8 cellular contexts compared by ENCODE assay signal in genomic region chr6:4020822-4021132, GRCh38. TPM values are rescaled to one million over a fixed set of nuclear protein-coding genes. Genes with fewer than 3 reads are reported as not detected.
DNase-seq lines count a peak whose midpoint lies in the region; ATAC-seq, FAIRE-seq and TF ChIP-seq lines count a peak whose summit lies in the region.

No MANE protein-coding gene starts in this region.

- no peaks in the 10 kb centered on the region for H3K27me3 ChIP-seq in keratinocyte (ENCODE audit: control insufficient read depth, extremely low read depth, insufficient read depth, low read length)

- peaks cover 22% of the 10 kb centered on the region for H3K36me3 Mint-ChIP-seq in activated CD4-positive, alpha-beta T cell treated with anti-CD3 and anti-CD28 coated beads, Interleukin-2, amount 10 ng/mL, durations not matched to agents 24 days and 14 days (ENCODE audit: low read depth)
- peaks cover 22 to 43% of the 10 kb centered on the region in 2 donors for H3K36me3 Mint-ChIP-seq in activated naive CD4-positive, alpha-beta T cell treated with anti-CD3 and anti-CD28 coated beads, Interleukin-2, amount 50 U/mL, for 72 hours

- H3K4me3 ChIP-seq in keratinocyte (ENCODE audit: control insufficient read depth in 2 of 3, extremely low read depth in 1 of 3, insufficient read depth in 2 of 3, low read depth in 1 of 3, low read length in 3 of 3) = peak overlapping the region; percentile 74 to 85 (median 84)

- H3K36me3 ChIP-seq in keratinocyte (ENCODE audit: control insufficient read depth in 2 of 2, extremely low read depth in 1 of 2, insufficient read depth in 2 of 2, low read length in 2 of 2) = peaks cover 1 to 5% of the 10 kb centered on the region in 2 experiments

- intact Hi-C loops in activated CD4-positive, alpha-beta T cell treated with anti-CD3 and anti-CD28 coated beads, Interleukin-2, amount 10 ng/mL, durations not matched to agents 24 days and 14 days (cut with micrococcal nuclease) = loop anchor here (1.0 to 10.0 kb wide), 4 partner anchors 40 to 1166 kb away; partner anchors contain the start of genes BPHL and CDYL

- H3K9me3 ChIP-seq in keratinocyte (ENCODE audit: control insufficient read depth, low read depth, low read length) = no peaks in the 10 kb centered on the region

- H2AFZ ChIP-seq in keratinocyte (ENCODE audit: control insufficient read depth, low read length) = peak overlapping the region; percentile 77

- TF ChIP-seq CTCF in keratinocyte (optimal IDR thresholded peaks at IDR 0.05 in 1 of 3, IDR thresholded peaks at IDR 0.05 in 1 of 3, conservative IDR thresholded peaks at IDR 0.05 in 1 of 3; ENCODE audit: extremely low read depth in 1 of 3, insufficient read depth in 2 of 3, low read length in 3 of 3) = no peak

- dilution Hi-C loops in keratinocyte (cut with MboI; ENCODE audit: extremely low pct_ligation_motif_present, low sequenced_read_pairs) = no loop called here

- H3K4me3 Mint-ChIP-seq in activated CD4-positive, alpha-beta T cell treated with anti-CD3 and anti-CD28 coated beads, Interleukin-2, amount 10 ng/mL, durations not matched to agents 24 days and 14 days = peak overlapping the region; percentile 88

- no peak for DNase-seq in activated CD4-positive, alpha-beta T cell treated with anti-CD3 and anti-CD28 coated beads, Interleukin-2, amount 10 ng/mL, durations not matched to agents 24 days and 14 days
- DNase-seq in activated CD4-positive, alpha-beta T cell treated with anti-CD3 and anti-CD28 coated beads for 48 hours = no peak
- DNase-seq in activated naive CD4-positive, alpha-beta T cell treated with anti-CD3 and anti-CD28 coated beads, Interleukin-2, amount 50 U/mL, for 72 hours (ENCODE audit: low spot score in 2 of 2) = no peak
- DNase-seq in keratinocyte (ENCODE audit: low read depth, low spot score) (no peak), NCI-H82 treated with DMSO at 0.1 percent for 48 hours (lab: John Stamatoyannopoulos, UW; ENCODE audit: unreplicated experiment) (no peak), DMS53 (lab: John Stamatoyannopoulos, UW) (no peak), GF-D8 (lab: John Stamatoyannopoulos, UW) (no peak)

- H3K27ac ChIP-seq in keratinocyte (ENCODE audit: control insufficient read depth, insufficient read depth, low read length) (peak overlapping the region; percentile 89), temporal lobe (ENCODE audit: low read depth, low read length) (peak overlapping the region; percentile 70)

- FAIRE-seq in keratinocyte (lab: Jason Lieb, UNC) = no peak

- H3K4me2 ChIP-seq in keratinocyte (ENCODE audit: control insufficient read depth, extremely low read depth, insufficient read depth, low read depth, low read length) = peak overlapping the region; percentile 62

- peak overlapping the region; percentile 95 for H3K27ac Mint-ChIP-seq in activated CD4-positive, alpha-beta T cell treated with anti-CD3 and anti-CD28 coated beads, Interleukin-2, amount 10 ng/mL, durations not matched to agents 24 days and 14 days
- peak overlapping the region; percentile 91 to 99 for H3K27ac Mint-ChIP-seq in activated naive CD4-positive, alpha-beta T cell treated with anti-CD3 and anti-CD28 coated beads, Interleukin-2, amount 50 U/mL, for 72 hours

- H3K9me3 Mint-ChIP-seq in activated CD4-positive, alpha-beta T cell treated with anti-CD3 and anti-CD28 coated beads, Interleukin-2, amount 10 ng/mL, durations not matched to agents 24 days and 14 days = no peaks in the 10 kb centered on the region
- no peaks in the 10 kb centered on the region for H3K9me3 Mint-ChIP-seq in activated naive CD4-positive, alpha-beta T cell treated with anti-CD3 and anti-CD28 coated beads, Interleukin-2, amount 50 U/mL, for 72 hours

- no peaks in the 10 kb centered on the region for H4K20me1 ChIP-seq in keratinocyte (ENCODE audit: control insufficient read depth, extremely low read depth, insufficient read depth, low read length)

- H3K9me1 ChIP-seq in keratinocyte (ENCODE audit: control insufficient read depth, extremely low read depth, insufficient read depth, low read length) = no peaks in the 10 kb centered on the region

- H3K27me3 Mint-ChIP-seq in activated CD4-positive, alpha-beta T cell treated with anti-CD3 and anti-CD28 coated beads, Interleukin-2, amount 10 ng/mL, durations not matched to agents 24 days and 14 days = no peaks in the 10 kb centered on the region

- no peak for ATAC-seq in activated naive CD4-positive, alpha-beta T cell treated with anti-CD3 and anti-CD28 coated beads, Interleukin-2, amount 50 U/mL, for 72 hours

- peaks cover 48% of the 10 kb centered on the region for H3K4me1 Mint-ChIP-seq in activated CD4-positive, alpha-beta T cell treated with anti-CD3 and anti-CD28 coated beads, Interleukin-2, amount 10 ng/mL, durations not matched to agents 24 days and 14 days

- H3K79me2 ChIP-seq in keratinocyte (ENCODE audit: control insufficient read depth, insufficient read depth, low read length) = peaks cover 58% of the 10 kb centered on the region

- H3K4me1 ChIP-seq in keratinocyte (ENCODE audit: control insufficient read depth, extremely low read depth, insufficient read depth, low read length) = peaks cover 15% of the 10 kb centered on the region

- H3K9ac ChIP-seq in keratinocyte (ENCODE audit: control insufficient read depth, extremely low read depth, insufficient read depth, low read length) = peak overlapping the region; percentile 94

RNA-seq across cellular contexts. Expression of gene FAM217A, which starts 58.2 kb away (rescaled TPM):
- total RNA-seq in activated CD4-positive, alpha-beta T cell treated with anti-CD3 and anti-CD28 coated beads, Interleukin-2, amount 10 ng/mL, durations not matched to agents 24 days and 14 days = not detected in 2 replicates
- total RNA-seq in activated naive CD4-positive, alpha-beta T cell treated with anti-CD3 and anti-CD28 coated beads, Interleukin-2, amount 50 U/mL, for 72 hours = not detected
- not detected in 3 replicates for polyA plus RNA-seq in keratinocyte
- not detected for polyA plus RNA-seq in keratinocyte (2011; ENCODE audit: low read depth)
- not detected in 2 replicates for polyA plus RNA-seq in keratinocyte (2011; cell fraction: cytosol; rRNA removed)
- polyA plus RNA-seq in keratinocyte (2011; cell fraction: nucleus; rRNA removed) = not detected in 2 replicates
- polyA plus RNA-seq in keratinocyte (2012; ENCODE audit: low replicate concordance) = not detected in 2 replicates
- not detected in 3 replicates for polyA minus RNA-seq in keratinocyte
- polyA minus RNA-seq in keratinocyte (2011; cell fraction: cytosol; rRNA and poly(A)+ RNA removed) = not detected
- polyA minus RNA-seq in keratinocyte (2011; cell fraction: nucleus; rRNA and poly(A)+ RNA removed) = not detected in 2 replicates
- not detected for total RNA-seq in temporal lobe
